In genomic region chr1:232868793-232869491, GRCh38 we compare ENCODE assay signal across 10 cellular contexts.
A peak's percentile ranks its signal among the peaks of the same experiment; 100 is the strongest.
DNase-seq lines count a peak whose midpoint lies in the region; ATAC-seq, FAIRE-seq and TF ChIP-seq lines count a peak whose summit lies in the region.
"Had no signal": no experiment of that assay in that cellular context is flagged by ENCODE, and none has a peak within 500 bp of the region (broad histone marks: within the 10 kb centered on the region; RNA-seq: fewer than 3 reads in every experiment).

No MANE protein-coding gene starts in this region.

- ATAC-seq in SK-N-SH treated with all-trans-retinoic acid at 6 μM for 48 hours (peak; percentile 57), HG02678 (IDR thresholded peaks at IDR 0.05; ENCODE audit: unreplicated experiment) (no peak)
- ATAC-seq: GM12878 had no signal

- H3K9me3 ChIP-seq in keratinocyte (ENCODE audit: control insufficient read depth, low read depth, low read length), result no peaks in the 10 kb centered on the region
- H3K9me3 ChIP-seq in uterus, result no peaks in the 10 kb centered on the region

- peak; percentile 90 for FAIRE-seq in keratinocyte (lab: Jason Lieb, UNC)
- FAIRE-seq: GM12878 had no signal

- H4K20me1 ChIP-seq in keratinocyte (ENCODE audit: control insufficient read depth, extremely low read depth, insufficient read depth, low read length), result no peaks in the 10 kb centered on the region

- no peak for TF ChIP-seq POLR2A in uterus (IDR thresholded peaks at IDR 0.05)

- H3K27ac ChIP-seq in keratinocyte (ENCODE audit: control insufficient read depth, insufficient read depth, low read length), result peak overlapping the region; percentile 52
- H3K27ac ChIP-seq in uterus, result no peak overlapping the region

- intact Hi-C loops in uterus (cut with DNase I; ENCODE audit: low total_unique reads), result no loop called here

- no peak overlapping the region for H3K4me3 ChIP-seq in keratinocyte (ENCODE audit: control insufficient read depth in 2 of 3, extremely low read depth in 1 of 3, insufficient read depth in 2 of 3, low read depth in 1 of 3, low read length in 3 of 3)
- no peak overlapping the region for H3K4me3 ChIP-seq in uterus
- H3K4me3 ChIP-seq: GM12878 had no signal

- H3K4me1 ChIP-seq in keratinocyte (ENCODE audit: control insufficient read depth, extremely low read depth, insufficient read depth, low read length) (peaks cover 28% of the 10 kb centered on the region), uterus (no peaks in the 10 kb centered on the region)

- peak overlapping the region; percentile 0 for H2AFZ ChIP-seq in keratinocyte (ENCODE audit: control insufficient read depth, low read length)

- dilution Hi-C loops in keratinocyte (cut with MboI; ENCODE audit: extremely low pct_ligation_motif_present, low sequenced_read_pairs), result no loop called here

- no peaks in the 10 kb centered on the region for H3K9me1 ChIP-seq in keratinocyte (ENCODE audit: control insufficient read depth, extremely low read depth, insufficient read depth, low read length)

- no peaks in the 10 kb centered on the region for H3K36me3 ChIP-seq in keratinocyte (ENCODE audit: control insufficient read depth in 2 of 2, extremely low read depth in 1 of 2, insufficient read depth in 2 of 2, low read length in 2 of 2)
- no peaks in the 10 kb centered on the region for H3K36me3 ChIP-seq in uterus

- no peaks in the 10 kb centered on the region for H3K79me2 ChIP-seq in keratinocyte (ENCODE audit: control insufficient read depth, insufficient read depth, low read length)

- DNase-seq in AG20443 (ENCODE audit: low spot score) (peak; percentile 89), HuH-7 (ENCODE audit: low spot score) (peak; percentile 67), keratinocyte (ENCODE audit: low read depth, low spot score) (peak; percentile 73), NCI-H2107 (lab: John Stamatoyannopoulos, UW) (no peak), uterus (no peak)
- no peak for DNase-seq in activated CD8-positive, alpha-beta memory T cell treated with anti-CD3 and anti-CD28 coated beads, Interleukin-2, amount 50 U/mL, for 4 hours
- DNase-seq: hypothalamus had no signal

- TF ChIP-seq CTCF in keratinocyte (optimal IDR thresholded peaks at IDR 0.05 in 1 of 3, IDR thresholded peaks at IDR 0.05 in 1 of 3, conservative IDR thresholded peaks at IDR 0.05 in 1 of 3; ENCODE audit: extremely low read depth in 1 of 3, insufficient read depth in 2 of 3, low read length in 3 of 3), result no peak
- TF ChIP-seq CTCF in uterus (IDR thresholded peaks at IDR 0.05), result no peak

- peak overlapping the region; percentile 25 for H3K9ac ChIP-seq in keratinocyte (ENCODE audit: control insufficient read depth, extremely low read depth, insufficient read depth, low read length)

- H3K27me3 ChIP-seq in keratinocyte (ENCODE audit: control insufficient read depth, extremely low read depth, insufficient read depth, low read length), result no peaks in the 10 kb centered on the region
- H3K27me3 ChIP-seq in uterus, result no peaks in the 10 kb centered on the region

- H3K4me2 ChIP-seq in keratinocyte (ENCODE audit: control insufficient read depth, extremely low read depth, insufficient read depth, low read depth, low read length), result peak overlapping the region; percentile 57

TF ChIP-seq in SK-N-SH treated with all-trans-retinoic acid at 6 μM for 48 hours, 23 proteins besides CTCF, POLR2A, EP300 and RAD21 (continues in another document):
- TF ChIP-seq POU6F1 (CRISPR knock-in tag; IDR thresholded peaks at IDR 0.05; ENCODE audit: borderline replicate concordance, low read depth), result no peak
- TF ChIP-seq RARB (CRISPR knock-in tag; IDR thresholded peaks at IDR 0.05), result no peak
- peak; percentile 46; the same call in 1 of the 2 replicates for TF ChIP-seq TSHZ2 (CRISPR knock-in tag; IDR thresholded peaks at IDR 0.05)
- TF ChIP-seq ZNF565 (CRISPR knock-in tag; conservative IDR thresholded peaks at IDR 0.05; ENCODE audit: low read depth), result no peak
- TF ChIP-seq GLIS3 (CRISPR knock-in tag; IDR thresholded peaks at IDR 0.05), result peak; percentile 89; the same call in 1 of the 2 replicates
- TF ChIP-seq BACH2 (CRISPR knock-in tag; IDR thresholded peaks at IDR 0.05; ENCODE audit: borderline replicate concordance), result no peak
- TF ChIP-seq OSR1 (CRISPR knock-in tag; IDR thresholded peaks at IDR 0.05), result no peak
- peak; percentile 50; the same call in 1 of the 2 replicates for TF ChIP-seq SNAI2 (CRISPR knock-in tag; IDR thresholded peaks at IDR 0.05)
- no peak for TF ChIP-seq CSDC2 (CRISPR knock-in tag; IDR thresholded peaks at IDR 0.05)
- TF ChIP-seq PATZ1 (CRISPR knock-in tag; IDR thresholded peaks at IDR 0.05; ENCODE audit: borderline replicate concordance), result no peak; the same call in 1 of the 2 replicates
- TF ChIP-seq ZFP30 (CRISPR knock-in tag; IDR thresholded peaks at IDR 0.05), result no peak
- no peak for TF ChIP-seq ARNTL (CRISPR knock-in tag; IDR thresholded peaks at IDR 0.05; ENCODE audit: borderline replicate concordance, low read depth)
- TF ChIP-seq ZNF70 (CRISPR knock-in tag; IDR thresholded peaks at IDR 0.05), result no peak
- no peak for TF ChIP-seq ESRRG (CRISPR knock-in tag; IDR thresholded peaks at IDR 0.05)
- peak; percentile 79 for TF ChIP-seq ISL1 (CRISPR knock-in tag; IDR thresholded peaks at IDR 0.05)
- TF ChIP-seq CREB5 (CRISPR knock-in tag; IDR thresholded peaks at IDR 0.05; ENCODE audit: low read depth), result peak; percentile 61; the same call in 1 of the 2 replicates
- 0 out of 2 replicates have a peak, but pooled peaks have one; percentile 19 for TF ChIP-seq ZNF8 (CRISPR knock-in tag; IDR thresholded peaks at IDR 0.05)
- TF ChIP-seq ZFP3 (CRISPR knock-in tag; IDR thresholded peaks at IDR 0.05), result peak; percentile 51; the same call in 1 of the 2 replicates
- TF ChIP-seq ZC3H10 (CRISPR knock-in tag; IDR thresholded peaks at IDR 0.05), result no peak
- TF ChIP-seq PPARA (CRISPR knock-in tag; IDR thresholded peaks at IDR 0.05; ENCODE audit: borderline replicate concordance), result no peak

Comparison
In these comparisons a context has a peak if more than half of its experiments do, and no peak if none do; other contexts are left out.
1. DNase-seq: peak in AG20443 (single experiment), HuH-7 (single experiment) and keratinocyte (single experiment); none in NCI-H2107 (single experiment), activated CD8-positive, alpha-beta memory T cell treated with anti-CD3 and anti-CD28 coated beads, Interleukin-2, amount 50 U/mL, for 4 hours (single experiment) and uterus (0 of 2).